Comparison of ENCODE assay signal across 25 cellular contexts in genomic region chr6:151870375-151870774, GRCh38.
"Had no signal": no experiment of that assay in that cellular context is flagged by ENCODE, and none has a peak within 500 bp of the region (broad histone marks: within the 10 kb centered on the region; RNA-seq: fewer than 3 reads in every experiment).

No MANE protein-coding gene starts in this region.

- H3K4me3 Mint-ChIP-seq: dendritic cell treated with granulocyte-macrophage colony-stimulating factor and Interleukin-4, amounts not matched to agents 40 ng/mL and 50 ng/mL, for 4 days; endodermal cell; memory B cell; naive thymus-derived CD4-positive, alpha-beta T cell; nephron; stimulated activated naive B cell treated with anti-CD40 and anti-IgM and Interleukin-4, amounts not matched to agents 10 μg/mL and 1 μg/mL and 100 μg/mL, for 72 hours; stimulated activated naive CD8-positive, alpha-beta T cell treated with anti-CD3 and anti-CD28 coated beads, Interleukin-15, Interleukin-2, amounts not matched to agents 100 ng/mL and 50 ng/mL, for 24 hours had no signal

- DNase-seq: colonic mucosa; effector CD8-positive, alpha-beta T cell; endodermal cell; gastrocnemius medialis; head of caudate nucleus; kidney; naive thymus-derived CD4-positive, alpha-beta T cell; nucleus accumbens; right cardiac atrium; small intestine; stimulated activated CD4-positive, alpha-beta T cell treated with anti-CD3 and anti-CD28 coated beads, Interleukin-15, amount 100 ng/mL, for 24 hours; stimulated activated CD4-positive, alpha-beta T cell treated with anti-CD3 and anti-CD28 coated beads, Interleukin-2, amount 100 ng/mL, for 48 hours; stimulated activated naive B cell treated with anti-CD40 and anti-IgM and Interleukin-4, amounts not matched to agents 10 μg/mL and 1 μg/mL and 100 μg/mL, for 72 hours; transverse colon; upper lobe of right lung had no signal

- ATAC-seq: esophagus mucosa; naive thymus-derived CD4-positive, alpha-beta T cell; stimulated activated naive B cell treated with anti-CD40 and anti-IgM and Interleukin-4, amounts not matched to agents 10 μg/mL and 1 μg/mL and 100 μg/mL, for 72 hours; upper lobe of right lung had no signal

- H3K9me3 ChIP-seq: colonic mucosa, gastrocnemius medialis, prostate gland, thoracic aorta, transverse colon, upper lobe of right lung, vagina had no signal

- H3K4me3 ChIP-seq: colonic mucosa, gastrocnemius medialis, lung, prostate gland, thoracic aorta, transverse colon, upper lobe of right lung, vagina had no signal

- H3K4me1 ChIP-seq: colonic mucosa, gastrocnemius medialis, prostate gland, transverse colon, upper lobe of right lung had no signal

- H3K36me3 ChIP-seq: colonic mucosa, gastrocnemius medialis, prostate gland, thoracic aorta, transverse colon, upper lobe of right lung had no signal

- H3K9me3 Mint-ChIP-seq: dendritic cell treated with granulocyte-macrophage colony-stimulating factor and Interleukin-4, amounts not matched to agents 40 ng/mL and 50 ng/mL, for 4 days; nephron had no signal

- H3K27ac Mint-ChIP-seq: dendritic cell treated with granulocyte-macrophage colony-stimulating factor and Interleukin-4, amounts not matched to agents 40 ng/mL and 50 ng/mL, for 4 days; endodermal cell; memory B cell; naive thymus-derived CD4-positive, alpha-beta T cell; nephron; stimulated activated naive B cell treated with anti-CD40 and anti-IgM and Interleukin-4, amounts not matched to agents 10 μg/mL and 1 μg/mL and 100 μg/mL, for 72 hours; stimulated activated naive CD8-positive, alpha-beta T cell treated with anti-CD3 and anti-CD28 coated beads, Interleukin-15, Interleukin-2, amounts not matched to agents 100 ng/mL and 50 ng/mL, for 24 hours had no signal

- H3K4me1 Mint-ChIP-seq: endodermal cell; naive thymus-derived CD4-positive, alpha-beta T cell; nephron had no signal

- H3K27ac ChIP-seq: colonic mucosa, epithelial cell of prostate, gastrocnemius medialis, prostate gland, transverse colon, upper lobe of right lung, vagina had no signal

- H3K27me3 Mint-ChIP-seq: dendritic cell treated with granulocyte-macrophage colony-stimulating factor and Interleukin-4, amounts not matched to agents 40 ng/mL and 50 ng/mL, for 4 days; memory B cell; naive thymus-derived CD4-positive, alpha-beta T cell; stimulated activated naive B cell treated with anti-CD40 and anti-IgM and Interleukin-4, amounts not matched to agents 10 μg/mL and 1 μg/mL and 100 μg/mL, for 72 hours; stimulated activated naive CD8-positive, alpha-beta T cell treated with anti-CD3 and anti-CD28 coated beads, Interleukin-15, Interleukin-2, amounts not matched to agents 100 ng/mL and 50 ng/mL, for 24 hours had no signal

- H3K27me3 ChIP-seq: colonic mucosa, gastrocnemius medialis, transverse colon, upper lobe of right lung, vagina had no signal
